16 cellular contexts compared by ENCODE assay signal in the genomic region with DNA sequence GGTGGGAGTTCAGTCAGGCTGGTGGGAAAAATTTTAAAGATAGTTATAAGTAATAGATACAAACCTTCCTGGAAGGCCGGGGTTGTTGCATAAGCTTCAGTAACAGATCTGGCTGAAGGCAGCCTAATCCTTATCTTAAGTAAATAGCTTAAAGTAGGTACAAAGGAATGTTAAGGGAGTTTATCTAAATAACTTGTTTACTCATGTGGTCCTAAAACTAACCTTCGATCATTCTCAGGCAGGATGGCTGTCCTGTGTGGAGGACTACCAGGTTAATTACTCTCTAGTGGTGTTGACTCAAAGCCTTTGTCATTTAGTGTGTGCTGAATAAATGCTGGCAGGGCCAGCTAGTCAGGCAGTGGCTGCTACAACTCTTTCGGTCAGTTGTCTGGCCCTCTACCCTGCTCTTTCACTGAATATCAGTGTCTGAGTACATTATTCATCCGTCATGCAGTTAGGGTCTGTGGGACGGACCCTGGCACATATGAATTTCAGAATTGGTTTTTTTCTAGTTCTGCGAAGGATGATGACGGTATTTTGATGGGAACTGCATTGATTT.
"Had no signal": no experiment of that assay in that cellular context is flagged by ENCODE, and none has a peak within 500 bp of the region (broad histone marks: within the 10 kb centered on the region; RNA-seq: fewer than 3 reads in every experiment).

No MANE protein-coding gene starts in this region.

- H3K27ac ChIP-seq: RWPE1 had no signal

- H3K9me3 ChIP-seq: SK-N-SH had no signal

- H3K4me3 Mint-ChIP-seq: IgD-negative memory B cell, T-cell had no signal

- H3K9ac ChIP-seq: SK-N-SH had no signal

- H3K27ac Mint-ChIP-seq: IgD-negative memory B cell, T-cell had no signal

- H3K4me3 ChIP-seq: MG63 had no signal

- H3K27me3 Mint-ChIP-seq: IgD-negative memory B cell, T-cell had no signal

- H3K27me3 ChIP-seq: MG63 had no signal

- H3K36me3 ChIP-seq: MG63 had no signal

- ATAC-seq: T-cell had no signal

- DNase-seq: KBM-7, MG63, NCI-H1092 treated with DMSO at 0.1 percent for 48 hours, NCI-H1436, NCI-H187, NCI-H2029 treated with DMSO at 0.1 percent for 48 hours, NCI-H2171 treated with DMSO at 0.1 percent for 48 hours, NCI-H524, NCI-H69, NCI-H774, SHP77, SK-N-SH, SW 1271, T-cell had no signal
